ENCODE assay signal across 8 cellular contexts in the genomic region with DNA sequence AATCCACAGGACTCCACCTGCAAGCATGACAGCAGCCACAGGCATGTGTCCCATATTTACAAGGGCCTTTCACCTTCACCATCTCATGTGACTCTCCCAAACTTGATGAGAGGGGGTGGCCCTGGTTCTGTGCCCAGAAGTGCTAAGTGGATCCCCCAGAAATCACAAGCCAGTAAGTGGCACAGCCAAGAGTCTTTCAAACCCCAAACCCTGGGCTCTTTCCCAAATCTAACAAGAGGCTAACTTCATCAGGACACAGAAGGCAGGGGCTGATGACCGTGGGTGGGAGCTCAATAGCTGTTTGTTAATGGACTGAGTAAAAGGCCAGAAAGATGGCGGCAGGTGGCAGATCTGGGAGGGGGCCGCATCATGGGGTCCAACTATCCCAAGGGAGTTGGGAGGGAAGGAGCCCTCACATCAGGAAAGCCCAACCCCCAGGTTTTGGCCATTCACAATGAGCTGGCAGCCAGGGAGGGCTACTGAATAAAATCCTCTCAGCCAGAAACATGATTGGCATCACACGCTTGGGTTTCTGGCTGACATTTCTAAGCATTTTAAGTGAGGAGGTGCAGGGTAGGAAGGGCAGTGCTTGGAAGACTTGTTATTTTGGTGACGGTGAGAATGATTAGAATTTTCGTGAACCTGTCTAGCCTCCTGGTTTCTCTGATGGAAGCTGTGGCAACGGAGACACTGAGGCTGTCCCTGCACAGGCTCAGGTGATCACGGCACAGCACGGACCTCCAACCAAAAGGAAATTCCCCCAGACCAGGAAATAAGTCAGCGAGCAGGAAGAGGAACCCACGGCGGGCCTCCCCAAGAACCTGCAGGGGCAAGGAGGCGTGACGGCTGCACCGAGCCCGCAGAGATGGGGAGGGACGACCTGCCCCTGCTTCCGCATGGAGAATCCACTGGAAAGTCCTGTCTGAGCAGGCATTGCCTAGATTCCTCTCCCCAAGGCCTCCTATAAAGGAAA.
DNase-seq lines count a peak whose midpoint lies in the region; ATAC-seq, FAIRE-seq and TF ChIP-seq lines count a peak whose summit lies in the region.

No MANE protein-coding gene starts in this region.

- peak overlapping the region; percentile 43 for H3K4me3 Mint-ChIP-seq in CD4-positive, alpha-beta T cell

- H3K4me1 ChIP-seq in keratinocyte (ENCODE audit: control insufficient read depth, extremely low read depth, insufficient read depth, low read length), result peaks cover 34% of the 10 kb centered on the region

- FAIRE-seq in keratinocyte (lab: Jason Lieb, UNC), result no peak

- H3K4me1 Mint-ChIP-seq in CD4-positive, alpha-beta T cell (ENCODE audit: low read depth), result peaks cover 96% of the 10 kb centered on the region

- H3K4me3 ChIP-seq in keratinocyte (ENCODE audit: control insufficient read depth in 2 of 3, extremely low read depth in 1 of 3, insufficient read depth in 2 of 3, low read depth in 1 of 3, low read length in 3 of 3), result peak overlapping the region in 1 of 3 experiments; percentile 10

- peak overlapping the region; percentile 22 for H3K9ac ChIP-seq in keratinocyte (ENCODE audit: control insufficient read depth, extremely low read depth, insufficient read depth, low read length)

- intact Hi-C loops in CD4-positive, alpha-beta T cell (cut with DNase I, micrococcal nuclease), result loop anchor here (5.0 kb wide), 4 partner anchors 37 to 108 kb away; no protein-coding TSS in a partner anchor

- POLR2A ChIA-PET in CD4-positive, alpha-beta T cell (lab: Charles Lee), result interaction anchor here (1.2 kb wide), 1 partner anchor 10 kb away, joined by 3 read pairs; no protein-coding TSS in a partner anchor

- peak in 3 of 10 experiments; percentile 9 to 28 (median 17) for DNase-seq in CD4-positive, alpha-beta T cell
- peak; percentile 21 for DNase-seq in T-helper 22 cell (ENCODE audit: low read depth)
- no peak for DNase-seq in keratinocyte (ENCODE audit: low read depth, low spot score)
- no peak for DNase-seq in putamen (ENCODE audit: low spot score)
- DNase-seq in NCI-H1436 treated with DMSO at 0.1 percent for 48 hours (lab: John Stamatoyannopoulos, UW), result no peak
- DNase-seq in AML-193 (lab: John Stamatoyannopoulos, UW), result no peak
- DNase-seq in NCI-H2081 (lab: John Stamatoyannopoulos, UW), result no peak

- CTCF ChIA-PET in CD4-positive, alpha-beta T cell (lab: Charles Lee), result no interaction called here

- no peaks in the 10 kb centered on the region for H3K9me1 ChIP-seq in keratinocyte (ENCODE audit: control insufficient read depth, extremely low read depth, insufficient read depth, low read length)

- no peak for TF ChIP-seq CTCF in CD4-positive, alpha-beta T cell (IDR thresholded peaks at IDR 0.05)
- TF ChIP-seq CTCF in keratinocyte (optimal IDR thresholded peaks at IDR 0.05 in 1 of 3, IDR thresholded peaks at IDR 0.05 in 1 of 3, conservative IDR thresholded peaks at IDR 0.05 in 1 of 3; ENCODE audit: extremely low read depth in 1 of 3, insufficient read depth in 2 of 3, low read length in 3 of 3), result no peak

- peak overlapping the region; percentile 32 for H3K4me2 ChIP-seq in keratinocyte (ENCODE audit: control insufficient read depth, extremely low read depth, insufficient read depth, low read depth, low read length)

- peak; percentile 21 for ATAC-seq in CD4-positive, alpha-beta T cell (ENCODE audit: poor library complexity)
- ATAC-seq in GM21390 (IDR thresholded peaks at IDR 0.05; ENCODE audit: unreplicated experiment), result peak; percentile 29

- no peaks in the 10 kb centered on the region for H3K9me3 ChIP-seq in CD4-positive, alpha-beta T cell (ENCODE audit: control insufficient read depth, low read length)
- H3K9me3 ChIP-seq in keratinocyte (ENCODE audit: control insufficient read depth, low read depth, low read length), result no peaks in the 10 kb centered on the region

- H3K27me3 ChIP-seq in CD4-positive, alpha-beta T cell (ENCODE audit: control insufficient read depth, insufficient read depth, low read length), result no peaks in the 10 kb centered on the region
- no peaks in the 10 kb centered on the region for H3K27me3 ChIP-seq in keratinocyte (ENCODE audit: control insufficient read depth, extremely low read depth, insufficient read depth, low read length)

- peak overlapping the region; percentile 3 for H2AFZ ChIP-seq in keratinocyte (ENCODE audit: control insufficient read depth, low read length)

- peak overlapping the region; percentile 42 for H3K27ac ChIP-seq in CD4-positive, alpha-beta T cell (ENCODE audit: low read depth, low read length)
- no peak overlapping the region for H3K27ac ChIP-seq in keratinocyte (ENCODE audit: control insufficient read depth, insufficient read depth, low read length)

- H3K36me3 Mint-ChIP-seq in CD4-positive, alpha-beta T cell (ENCODE audit: low read depth), result peaks cover 56% of the 10 kb centered on the region

- H3K36me3 ChIP-seq in keratinocyte (ENCODE audit: control insufficient read depth in 2 of 2, extremely low read depth in 1 of 2, insufficient read depth in 2 of 2, low read length in 2 of 2), result peaks cover 5 to 7% of the 10 kb centered on the region in 2 experiments

- H3K79me2 ChIP-seq in keratinocyte (ENCODE audit: control insufficient read depth, insufficient read depth, low read length), result no peaks in the 10 kb centered on the region

- no peaks in the 10 kb centered on the region for H4K20me1 ChIP-seq in keratinocyte (ENCODE audit: control insufficient read depth, extremely low read depth, insufficient read depth, low read length)

- H3K27me3 Mint-ChIP-seq in CD4-positive, alpha-beta T cell, result no peaks in the 10 kb centered on the region

- dilution Hi-C loops in keratinocyte (cut with MboI; ENCODE audit: extremely low pct_ligation_motif_present, low sequenced_read_pairs), result no loop called here

- H3K27ac Mint-ChIP-seq in CD4-positive, alpha-beta T cell, result peak overlapping the region; percentile 90

- H3K9me3 Mint-ChIP-seq in CD4-positive, alpha-beta T cell, result no peaks in the 10 kb centered on the region
